Comparison of ENCODE assay signal across 1 cellular context in the genomic region with DNA sequence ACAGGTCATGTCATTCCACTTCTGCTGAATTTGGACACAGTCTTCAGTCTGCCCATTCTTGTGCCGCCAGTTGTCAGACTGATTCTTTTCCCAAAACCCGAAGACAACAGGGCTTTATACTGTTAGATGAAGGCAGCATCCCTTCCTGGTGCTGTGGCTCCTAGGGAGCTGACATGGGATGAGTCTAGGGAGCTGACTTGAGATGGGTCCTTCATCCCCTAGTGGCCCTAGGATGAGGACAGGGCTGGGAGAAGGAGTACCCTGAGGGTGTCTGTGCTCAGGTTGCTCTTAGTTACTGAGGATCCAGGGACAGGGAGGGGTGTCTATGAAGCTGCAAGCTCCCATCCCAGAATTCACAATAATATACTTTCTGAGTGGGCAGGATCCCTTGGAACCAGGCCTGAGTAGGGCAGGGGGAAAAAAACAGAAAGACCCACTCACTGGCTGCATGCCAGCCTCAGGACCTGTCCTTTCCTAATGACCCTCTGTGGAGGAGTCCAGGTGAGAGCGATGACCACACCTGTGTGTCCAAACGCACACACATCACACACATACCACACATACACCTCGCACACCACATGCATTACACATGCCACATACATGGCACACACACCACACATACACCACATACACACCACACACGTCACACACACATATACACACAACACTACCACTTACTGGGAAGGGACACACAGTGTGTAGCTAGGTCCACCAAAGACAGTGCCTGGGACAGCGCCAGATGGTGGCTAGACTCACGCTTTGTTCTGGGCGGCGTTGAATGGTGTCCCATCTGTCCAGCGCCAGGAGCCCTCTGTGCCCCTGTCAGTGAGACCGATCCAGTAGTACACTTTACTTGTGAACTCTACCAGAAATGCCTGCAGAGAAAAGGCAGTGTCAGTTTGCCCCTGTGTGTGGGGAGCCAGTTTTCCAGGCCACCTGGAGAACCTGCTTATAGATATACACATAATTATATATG.
TF ChIP-seq lines count a peak whose summit lies in the region.

No MANE protein-coding gene starts in this region.

TF ChIP-seq in A549, 52 proteins besides CTCF, POLR2A, EP300 and RAD21:
- TF ChIP-seq, protein P1, sequence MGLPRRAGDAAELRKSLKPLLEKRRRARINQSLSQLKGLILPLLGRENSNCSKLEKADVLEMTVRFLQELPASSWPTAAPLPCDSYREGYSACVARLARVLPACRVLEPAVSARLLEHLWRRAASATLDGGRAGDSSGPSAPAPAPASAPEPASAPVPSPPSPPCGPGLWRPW (IDR thresholded peaks at IDR 0.05): no peak
- no peak for TF ChIP-seq GATA3 (IDR thresholded peaks at IDR 0.05; ENCODE audit: borderline replicate concordance)
- no peak for TF ChIP-seq KDM5A (IDR thresholded peaks at IDR 0.05)
- TF ChIP-seq SREBF2 (IDR thresholded peaks at IDR 0.05): no peak
- TF ChIP-seq, protein P2, sequence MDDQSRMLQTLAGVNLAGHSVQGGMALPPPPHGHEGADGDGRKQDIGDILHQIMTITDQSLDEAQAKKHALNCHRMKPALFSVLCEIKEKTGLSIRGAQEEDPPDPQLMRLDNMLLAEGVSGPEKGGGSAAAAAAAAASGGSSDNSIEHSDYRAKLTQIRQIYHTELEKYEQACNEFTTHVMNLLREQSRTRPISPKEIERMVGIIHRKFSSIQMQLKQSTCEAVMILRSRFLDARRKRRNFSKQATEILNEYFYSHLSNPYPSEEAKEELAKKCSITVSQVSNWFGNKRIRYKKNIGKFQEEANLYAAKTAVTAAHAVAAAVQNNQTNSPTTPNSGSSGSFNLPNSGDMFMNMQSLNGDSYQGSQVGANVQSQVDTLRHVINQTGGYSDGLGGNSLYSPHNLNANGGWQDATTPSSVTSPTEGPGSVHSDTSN (IDR thresholded peaks at IDR 0.05): no peak
- no peak for TF ChIP-seq ZFP36 (IDR thresholded peaks at IDR 0.05; ENCODE audit: borderline replicate concordance, partially characterized antibody)
- TF ChIP-seq, protein P3, sequence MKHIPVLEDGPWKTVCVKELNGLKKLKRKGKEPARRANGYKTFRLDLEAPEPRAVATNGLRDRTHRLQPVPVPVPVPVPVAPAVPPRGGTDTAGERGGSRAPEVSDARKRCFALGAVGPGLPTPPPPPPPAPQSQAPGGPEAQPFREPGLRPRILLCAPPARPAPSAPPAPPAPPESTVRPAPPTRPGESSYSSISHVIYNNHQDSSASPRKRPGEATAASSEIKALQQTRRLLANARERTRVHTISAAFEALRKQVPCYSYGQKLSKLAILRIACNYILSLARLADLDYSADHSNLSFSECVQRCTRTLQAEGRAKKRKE (CRISPR knock-in tag; IDR thresholded peaks at IDR 0.05; ENCODE audit: low read depth): no peak
TF ChIP-seq in A549: peak in this region for 0.
